In the genomic region with DNA sequence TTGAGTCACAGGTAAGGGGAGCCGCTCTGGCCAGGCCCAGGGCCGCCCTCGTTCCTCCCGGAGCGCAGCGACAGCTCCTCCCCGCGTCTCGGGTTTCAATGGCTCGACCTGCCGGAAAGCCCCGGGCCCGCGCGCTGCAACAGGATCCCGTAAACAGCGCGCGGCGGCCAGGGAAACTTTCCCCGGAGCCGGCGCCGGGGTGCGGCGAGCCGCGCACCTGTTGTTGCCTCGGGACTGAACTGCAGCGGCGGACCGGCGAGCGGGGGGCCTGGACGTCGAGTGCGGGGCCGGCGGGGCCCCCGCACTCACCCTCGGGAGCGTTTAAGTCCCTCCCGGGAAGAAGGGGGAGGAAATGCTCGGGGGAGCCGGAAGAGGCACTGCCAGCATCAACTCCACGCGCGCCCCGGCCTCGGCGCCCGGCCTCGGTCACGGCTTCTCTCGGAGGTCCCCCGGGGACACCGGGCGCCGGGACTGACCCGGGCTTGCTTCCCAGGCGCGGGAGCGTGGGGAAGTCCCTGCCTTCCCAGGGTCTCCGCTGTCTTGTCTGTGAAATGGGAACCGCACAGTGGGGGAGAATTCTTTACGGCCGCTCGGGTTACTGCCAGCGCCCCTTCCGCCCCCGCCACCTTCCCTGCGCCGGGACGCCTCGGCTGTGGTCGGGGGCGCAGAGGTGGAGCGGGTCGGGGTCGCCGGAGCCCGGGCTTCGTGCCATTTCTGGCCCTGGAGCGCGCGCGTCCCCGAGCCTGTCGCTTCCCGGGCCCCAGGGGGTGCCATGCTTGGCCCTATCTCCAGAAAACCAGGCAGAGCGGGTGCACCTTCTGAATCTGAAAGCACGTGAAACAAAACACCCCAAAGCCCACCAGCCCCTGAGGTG, we compare ENCODE assay signal across 9 cellular contexts. TPM values are rescaled to one million over a fixed set of nuclear protein-coding genes. Genes with fewer than 3 reads are reported as not detected.
DNase-seq lines count a peak whose midpoint lies in the region; ATAC-seq, FAIRE-seq and TF ChIP-seq lines count a peak whose summit lies in the region.
"Had no signal": no experiment of that assay in that cellular context is flagged by ENCODE, and none has a peak within 500 bp of the region (broad histone marks: within the 10 kb centered on the region; RNA-seq: fewer than 3 reads in every experiment).

No MANE protein-coding gene starts in this region.

- H3K27me3 ChIP-seq in DOHH2 (ENCODE audit: control insufficient read depth, low read length) (peaks cover 17% of the 10 kb centered on the region), brain microvascular endothelial cell (replicated peaks) (no peaks in the 10 kb centered on the region)

- H4K20me1 ChIP-seq in DOHH2 (ENCODE audit: control insufficient read depth, insufficient read depth, low read depth, low read length): no peaks in the 10 kb centered on the region

- no peaks in the 10 kb centered on the region for H3K79me2 ChIP-seq in DOHH2 (ENCODE audit: control insufficient read depth, low read length)

- peak overlapping the region in 1 of 2 donors; percentile 40 for H3K9ac ChIP-seq in kidney (ENCODE audit: low read length in 2 of 2)

- no peak for FAIRE-seq in kidney (lab: Jason Lieb, UNC)
- FAIRE-seq: colon had no signal

- no peak overlapping the region for H3K27ac ChIP-seq in DOHH2 (ENCODE audit: low read depth, low read length)
- H3K27ac ChIP-seq in brain microvascular endothelial cell: no peak overlapping the region
- H3K27ac ChIP-seq in kidney (ENCODE audit: low read depth in 2 of 2, low read length in 2 of 2): peak overlapping the region in 1 of 2 donors; percentile 32

- no peaks in the 10 kb centered on the region for H3F3A ChIP-seq in DOHH2 (ENCODE audit: control insufficient read depth, insufficient read depth)

- peak overlapping the region; percentile 55 for H3K4me2 ChIP-seq in DOHH2 (ENCODE audit: low read length)

- ATAC-seq in GM19463 (IDR thresholded peaks at IDR 0.05; ENCODE audit: unreplicated experiment) (peak; percentile 87), HG03457 (IDR thresholded peaks at IDR 0.05; ENCODE audit: unreplicated experiment) (peak; percentile 94)

- peak; percentile 68 for DNase-seq in RPMI7951 (ENCODE audit: low read depth)
- peak; percentile 43 for DNase-seq in brain microvascular endothelial cell
- peak; percentile 90 for DNase-seq in kidney
- peak; percentile 26 to 48 for DNase-seq in stimulated activated CD4-positive, alpha-beta T cell treated with anti-CD3 and anti-CD28 coated beads, Interleukin-2, amount 100 ng/mL, for 48 hours
- DNase-seq in NCI-H446 (lab: John Stamatoyannopoulos, UW): no peak

- TF ChIP-seq CTCF in DOHH2 (IDR thresholded peaks at IDR 0.05; ENCODE audit: low read depth, low read length, poor library complexity, severe bottlenecking): no peak
- TF ChIP-seq CTCF in brain microvascular endothelial cell (IDR thresholded peaks at IDR 0.05; ENCODE audit: low read depth, low read length, missing control alignments): no peak
- no peak for TF ChIP-seq CTCF in kidney (IDR thresholded peaks at IDR 0.05; ENCODE audit: borderline replicate concordance, extremely low read depth, insufficient read depth)

- H3K4me1 ChIP-seq in DOHH2 (ENCODE audit: control insufficient read depth, low read length) (no peaks in the 10 kb centered on the region), kidney (ENCODE audit: control insufficient read depth in 1 of 2, insufficient read depth in 1 of 2, low read depth in 1 of 2, low read length in 2 of 2) (no peaks in the 10 kb centered on the region)

- H3K9me3 ChIP-seq in DOHH2 (ENCODE audit: control insufficient read depth, insufficient read depth, low read length) (no peaks in the 10 kb centered on the region), kidney (ENCODE audit: control insufficient read depth in 1 of 2, low read length in 2 of 2) (no peaks in the 10 kb centered on the region)

- intact Hi-C loops in kidney (cut with DNase I): no loop called here

- in situ Hi-C loops in brain microvascular endothelial cell (cut with HindIII; ENCODE audit: low pct_ligation_motif_present, low sequenced_read_pairs): no loop called here

- no peaks in the 10 kb centered on the region for H3K9me2 ChIP-seq in DOHH2 (replicated peaks; ENCODE audit: control insufficient read depth, low read length)

- H3K36me3 ChIP-seq in DOHH2 (ENCODE audit: control insufficient read depth, low read length): no peaks in the 10 kb centered on the region
- no peaks in the 10 kb centered on the region for H3K36me3 ChIP-seq in brain microvascular endothelial cell (replicated peaks)
- H3K36me3 ChIP-seq in kidney (ENCODE audit: control insufficient read depth in 1 of 2, insufficient read depth in 2 of 2, low read length in 2 of 2): no peaks in the 10 kb centered on the region

- peak overlapping the region; percentile 58 for H3K4me3 ChIP-seq in DOHH2 (ENCODE audit: low read length)
- H3K4me3 ChIP-seq in brain microvascular endothelial cell (ENCODE audit: low read depth, low read length): peak overlapping the region; percentile 57
- H3K4me3 ChIP-seq in kidney (ENCODE audit: low read length in 2 of 2): peak overlapping the region; percentile 36 to 61

RNA-seq across cellular contexts. Expression of gene PGPEP1L, which starts 7.4 kb away (rescaled TPM):
- not detected in 2 replicates for total RNA-seq in RPMI7951 (2014; rRNA removed; shearing (Covaris generic))
- total RNA-seq in kidney: 1.1 TPM
- polyA plus RNA-seq in kidney (ENCODE audit: insufficient read depth, low read depth, low replicate concordance): 1.1 TPM

Comparison
In these comparisons a context has a peak if more than half of its experiments do, and no peak if none do; other contexts are left out.
1. DNase-seq: peak in RPMI7951 (single experiment), brain microvascular endothelial cell (single experiment), kidney (single experiment) and stimulated activated CD4-positive, alpha-beta T cell treated with anti-CD3 and anti-CD28 coated beads, Interleukin-2, amount 100 ng/mL, for 48 hours (2 of 2); none in NCI-H446 (0 of 2).
2. Peak in every context shown above with its lines, with median percentiles within 50 percentile points of each other: H3K4me3 ChIP-seq.